ENCODE assay signal across 8 cellular contexts in genomic region chr17:80605326-80606066, GRCh38.
DNase-seq lines count a peak whose midpoint lies in the region; ATAC-seq and TF ChIP-seq lines count a peak whose summit lies in the region.

No MANE protein-coding gene starts in this region.

- ATAC-seq in GM18907 (IDR thresholded peaks at IDR 0.05; ENCODE audit: unreplicated experiment): peak; percentile 81
- peak; percentile 91 for ATAC-seq in HG03060 (IDR thresholded peaks at IDR 0.05; ENCODE audit: low read depth, unreplicated experiment)
- no peak for ATAC-seq in omental fat pad (ENCODE audit: low FRiP score)

- DNase-seq in activated CD4-positive, alpha-beta T cell treated with anti-CD3 and anti-CD28 coated beads for 1 hour: peak; percentile 16
- DNase-seq in foreskin fibroblast (peak; percentile 20 to 50), EL (no peak), NCI-H128 (lab: John Stamatoyannopoulos, UW; ENCODE audit: unreplicated experiment) (no peak), posterior cingulate gyrus (no peak), omental fat pad (ENCODE audit: low spot score) (no peak)

- intact Hi-C loops in posterior cingulate gyrus (cut with DNase I): no loop called here

- no peak overlapping the region for H3K4me3 ChIP-seq in foreskin fibroblast (ENCODE audit: low read depth in 1 of 2, low read length in 2 of 2)

- TF ChIP-seq CTCF in foreskin fibroblast (IDR thresholded peaks at IDR 0.05; ENCODE audit: low read depth, low read length) (no peak), omental fat pad (IDR thresholded peaks at IDR 0.05) (no peak)

Comparison
In these comparisons a context has a peak if more than half of its experiments do, and no peak if none do; other contexts are left out.
1. DNase-seq: peak in activated CD4-positive, alpha-beta T cell treated with anti-CD3 and anti-CD28 coated beads for 1 hour (single experiment) and foreskin fibroblast (2 of 2); none in EL (single experiment), NCI-H128 (single experiment), posterior cingulate gyrus (0 of 10) and omental fat pad (single experiment).